8 cellular contexts compared by ENCODE assay signal in genomic region chr11:76445122-76446084, GRCh38. TPM values are rescaled to one million over a fixed set of nuclear protein-coding genes. Genes with fewer than 3 reads are reported as not detected.
DNase-seq lines count a peak whose midpoint lies in the region; ATAC-seq, FAIRE-seq and TF ChIP-seq lines count a peak whose summit lies in the region.

No MANE protein-coding gene starts in this region.

- peaks cover 2 to 6% of the 10 kb centered on the region in 2 donors for H3K4me1 ChIP-seq in small intestine (ENCODE audit: control insufficient read depth in 2 of 2, insufficient read depth in 1 of 2, low read depth in 1 of 2, low read length in 1 of 2)

- peak overlapping the region; percentile 94 to 98 (median 96) for H3K4me3 Mint-ChIP-seq in immature natural killer cell

- H3K9me3 Mint-ChIP-seq in immature natural killer cell, result no peaks in the 10 kb centered on the region

- no peak for FAIRE-seq in small intestine (lab: Jason Lieb, UNC)

- peaks cover 0 to 1% of the 10 kb centered on the region in 2 donors for H3K36me3 ChIP-seq in small intestine (ENCODE audit: control insufficient read depth in 2 of 2, insufficient read depth in 2 of 2, low read length in 2 of 2)

- H3K9me3 ChIP-seq in small intestine (ENCODE audit: control insufficient read depth, low read depth), result no peaks in the 10 kb centered on the region

- peaks cover 1 to 6% (median 5%) of the 10 kb centered on the region in 3 donors for H3K27me3 Mint-ChIP-seq in immature natural killer cell (ENCODE audit: low read depth in 3 of 3)

- DNase-seq in NCI-H1694 (lab: John Stamatoyannopoulos, UW) (peak; percentile 21), NCI-H1694 treated with DMSO at 0.1 percent for 48 hours (lab: John Stamatoyannopoulos, UW) (no peak), NCI-H2171 treated with DMSO at 0.1 percent for 48 hours (lab: John Stamatoyannopoulos, UW) (peak; percentile 55), cardiac fibroblast (ENCODE audit: low read depth in 2 of 2) (peak; percentile 88 to 92), immature natural killer cell (peak; percentile 38 to 40 (median 40)), small intestine (peak; percentile 86)

- H3K27ac ChIP-seq in small intestine (ENCODE audit: low read depth in 1 of 2, low read length in 1 of 2), result peak overlapping the region; percentile 70 to 98

- H3K4me1 Mint-ChIP-seq in immature natural killer cell, result peaks cover 30 to 34% of the 10 kb centered on the region in 2 donors

- H3K27ac Mint-ChIP-seq in immature natural killer cell, result peak overlapping the region; percentile 93 to 98 (median 94)

- no peaks in the 10 kb centered on the region for H3K27me3 ChIP-seq in small intestine (ENCODE audit: control insufficient read depth in 2 of 2, insufficient read depth in 2 of 2, low read length in 2 of 2)

- H3K4me3 ChIP-seq in WI38 (ENCODE audit: low read depth, low read length), result peak overlapping the region; percentile 91
- peak overlapping the region; percentile 96 to 100 for H3K4me3 ChIP-seq in cardiac fibroblast (replicated peaks in 1 of 2; ENCODE audit: low read depth in 2 of 2, low read length in 2 of 2)
- H3K4me3 ChIP-seq in small intestine (ENCODE audit: low read depth in 1 of 2, low read length in 2 of 2), result peak overlapping the region; percentile 83 to 99

- ATAC-seq in HG03060 (IDR thresholded peaks at IDR 0.05; ENCODE audit: low read depth, unreplicated experiment), result peak; percentile 5

- TF ChIP-seq CTCF in WI38 (IDR thresholded peaks at IDR 0.05; ENCODE audit: low read depth, low read length) (no peak), cardiac fibroblast (IDR thresholded peaks at IDR 0.05; ENCODE audit: low read depth, low read length) (peak; percentile 2)

- WGBS in small intestine, 3 donors, result 0% methylated on average over 51 to 56 of the region's 56 CpGs

- H3K36me3 Mint-ChIP-seq in immature natural killer cell, result peaks cover 0 to 5% (median 5%) of the 10 kb centered on the region in 3 donors

RNA-seq across cellular contexts. Expression of gene EMSY, which starts 0.6 kb away (rescaled TPM):
- polyA plus RNA-seq in immature natural killer cell (10 to 100 TPM; 14.4 to 16.9 (median 15.5) TPM), small intestine (1 to 10 TPM; 3.8 to 6.8 (median 5.4) TPM)
